In the genomic region with DNA sequence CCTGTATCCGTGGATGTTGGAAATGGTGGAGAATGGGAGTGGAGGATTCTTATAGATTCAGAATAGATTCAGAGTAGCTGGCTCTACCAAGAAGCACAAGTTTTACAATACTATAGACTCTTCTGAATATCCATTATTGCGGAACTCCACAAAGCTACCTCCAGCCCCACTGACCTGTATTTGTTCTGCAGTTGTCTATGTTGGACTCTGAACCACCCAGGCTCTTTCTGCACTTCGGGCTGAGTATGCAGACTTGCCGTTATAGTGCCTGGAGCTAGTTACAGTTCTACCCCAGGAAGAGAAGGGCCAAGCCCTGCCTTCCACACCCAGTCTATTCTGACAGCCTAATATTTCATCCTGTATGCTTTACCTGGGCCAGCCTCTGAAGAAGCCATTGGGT, we compare ENCODE assay signal across 38 cellular contexts. TPM values are rescaled to one million over a fixed set of nuclear protein-coding genes. Genes with fewer than 3 reads are reported as not detected.
"Had no signal": no experiment of that assay in that cellular context is flagged by ENCODE, and none has a peak within 500 bp of the region (broad histone marks: within the 10 kb centered on the region; RNA-seq: fewer than 3 reads in every experiment).

No MANE protein-coding gene starts in this region.

- H3K27me3 ChIP-seq: adrenal gland, body of pancreas, brain microvascular endothelial cell, breast epithelium had no signal

- H3K4me1 ChIP-seq: adrenal gland, body of pancreas, breast epithelium had no signal

- ATAC-seq: activated CD8-positive, alpha-beta T cell treated with anti-CD3 and anti-CD28 coated beads for 36 hours; activated naive CD4-positive, alpha-beta T cell treated with anti-CD3 and anti-CD28 coated beads, Interleukin-2, amount 50 U/mL, for 72 hours; activated T-cell treated with anti-CD3 and anti-CD28 coated beads, Interleukin-2, amount 50 U/mL, for 4 hours; activated T-cell treated with anti-CD3 and anti-CD28 coated beads, Interleukin-2, amount 50 U/mL, for 72 hours; activated T-helper 17 cell treated with anti-CD3 and anti-CD28 coated beads, Interleukin-2, amount 50 U/mL, for 72 hours; body of pancreas; T-cell; T-helper 17 cell had no signal

- DNase-seq: activated B cell treated with CpG ODN at 0.5 μM for 24 hours; activated CD4-positive, alpha-beta memory T cell treated with anti-CD3 and anti-CD28 coated beads for 36 hours; activated CD4-positive, alpha-beta T cell treated with anti-CD3 and anti-CD28 coated beads for 4 hours; activated CD4-positive, alpha-beta T cell treated with anti-CD3 and anti-CD28 coated beads, Interleukin-2, amount 10 ng/mL, durations not matched to agents 24 days and 14 days; activated CD4-positive, alpha-beta T cell treated with anti-CD3 and anti-CD28 coated beads, Interleukin-2, amount 50 U/mL, for 1 hour; activated CD4-positive, alpha-beta T cell treated with anti-CD3 and anti-CD28 coated beads, Interleukin-2, amount 50 U/mL, for 4 hours; activated CD4-positive, CD25-positive, alpha-beta regulatory T cell treated with anti-CD3 and anti-CD28 coated beads, Interleukin-2, amount 50 U/mL, for 72 hours; activated CD8-positive, alpha-beta memory T cell treated with anti-CD3 and anti-CD28 coated beads, Interleukin-2, amount 50 U/mL, for 4 hours; activated CD8-positive, alpha-beta T cell treated with anti-CD3 and anti-CD28 coated beads for 36 hours; activated effector memory CD4-positive, alpha-beta T cell treated with anti-CD3 and anti-CD28 coated beads, Interleukin-2, amount 50 U/mL, for 16 hours; activated gamma-delta T cell treated with Interleukin-2 at 50 U/mL for 16 hours; activated naive CD4-positive, alpha-beta T cell; activated naive CD4-positive, alpha-beta T cell treated with anti-CD3 and anti-CD28 coated beads for 36 hours; activated naive CD4-positive, alpha-beta T cell treated with anti-CD3 and anti-CD28 coated beads, Interleukin-2, amount 50 U/mL, for 16 hours; activated naive CD8-positive, alpha-beta T cell treated with anti-CD3 and anti-CD28 coated beads for 36 hours; activated T-cell treated with anti-CD3 and anti-CD28 coated beads for 4 hours; activated T-cell treated with anti-CD3 and anti-CD28 coated beads, Interleukin-2, amount 50 U/mL, for 1 hour; activated T-cell treated with anti-CD3 and anti-CD28 coated beads, Interleukin-2, amount 50 U/mL, for 4 hours; activated T-cell treated with anti-CD3 and anti-CD28 coated beads, Interleukin-2, amount 50 U/mL, for 72 hours; adrenal gland; amniotic stem cell; aorta; body of pancreas; brain microvascular endothelial cell; central memory CD4-positive, alpha-beta T cell; T-cell; T-helper 17 cell; T-helper 9 cell had no signal

- H3K4me1 Mint-ChIP-seq: activated B cell treated with CpG ODN at 0.5 μM for 24 hours; activated CD4-positive, alpha-beta T cell treated with anti-CD3 and anti-CD28 coated beads, Interleukin-2, amount 10 ng/mL, durations not matched to agents 24 days and 14 days; activated naive CD8-positive, alpha-beta T cell treated with anti-CD3 and anti-CD28 coated beads for 36 hours; activated T-helper 17 cell treated with anti-CD3 and anti-CD28 coated beads, Interleukin-2, amount 50 U/mL, for 72 hours; T-cell; T-helper 17 cell had no signal

- H3K4me3 ChIP-seq: adrenal gland, body of pancreas, breast epithelium had no signal

- H3K27ac Mint-ChIP-seq: activated B cell treated with CpG ODN at 0.5 μM for 24 hours; activated CD4-positive, alpha-beta memory T cell treated with anti-CD3 and anti-CD28 coated beads for 36 hours; activated CD4-positive, alpha-beta T cell treated with anti-CD3 and anti-CD28 coated beads, Interleukin-2, amount 10 ng/mL, durations not matched to agents 24 days and 14 days; activated CD8-positive, alpha-beta T cell treated with anti-CD3 and anti-CD28 coated beads for 36 hours; activated naive CD4-positive, alpha-beta T cell treated with anti-CD3 and anti-CD28 coated beads for 36 hours; activated naive CD4-positive, alpha-beta T cell treated with anti-CD3 and anti-CD28 coated beads, Interleukin-2, amount 50 U/mL, for 72 hours; activated naive CD8-positive, alpha-beta T cell treated with anti-CD3 and anti-CD28 coated beads for 36 hours; activated T-cell treated with anti-CD3 and anti-CD28 coated beads, Interleukin-2, amount 50 U/mL, for 72 hours; activated T-helper 1 cell treated with anti-CD3 and anti-CD28 coated beads, Interleukin-12 subunit alpha, Interleukin-12 subunit beta, Interleukin-2, Interleukin-4 antibody, amounts not matched to agents 30 ng/mL and 10 ng/mL and 1 ng/mL, durations not matched to agents 14 hours and 24 hours and 36 hours; activated T-helper 17 cell treated with anti-CD3 and anti-CD28 coated beads, Interleukin-2, amount 50 U/mL, for 72 hours; T-cell; T-helper 17 cell; T-helper 2 cell treated with Interferon-gamma antibody and Interleukin-4, amounts not matched to agents 5 μg/mL and 100 μg/mL, for 36 hours had no signal

- H3K9me3 Mint-ChIP-seq: activated B cell treated with CpG ODN at 0.5 μM for 24 hours; activated CD4-positive, alpha-beta memory T cell treated with anti-CD3 and anti-CD28 coated beads for 36 hours; activated CD4-positive, alpha-beta T cell treated with anti-CD3 and anti-CD28 coated beads, Interleukin-2, amount 10 ng/mL, durations not matched to agents 24 days and 14 days; activated CD8-positive, alpha-beta T cell treated with anti-CD3 and anti-CD28 coated beads for 36 hours; activated naive CD4-positive, alpha-beta T cell treated with anti-CD3 and anti-CD28 coated beads for 36 hours; activated naive CD4-positive, alpha-beta T cell treated with anti-CD3 and anti-CD28 coated beads, Interleukin-2, amount 50 U/mL, for 72 hours; activated naive CD8-positive, alpha-beta T cell treated with anti-CD3 and anti-CD28 coated beads for 36 hours; activated T-cell treated with anti-CD3 and anti-CD28 coated beads, Interleukin-2, amount 50 U/mL, for 4 hours; activated T-helper 1 cell treated with anti-CD3 and anti-CD28 coated beads, Interleukin-12 subunit alpha, Interleukin-12 subunit beta, Interleukin-2, Interleukin-4 antibody, amounts not matched to agents 30 ng/mL and 10 ng/mL and 1 ng/mL, durations not matched to agents 14 hours and 24 hours and 36 hours; T-cell; T-helper 2 cell treated with Interferon-gamma antibody and Interleukin-4, amounts not matched to agents 5 μg/mL and 100 μg/mL, for 36 hours had no signal

- H3K4me3 Mint-ChIP-seq: activated B cell treated with CpG ODN at 0.5 μM for 24 hours; activated CD4-positive, alpha-beta memory T cell treated with anti-CD3 and anti-CD28 coated beads for 36 hours; activated CD4-positive, alpha-beta T cell treated with anti-CD3 and anti-CD28 coated beads, Interleukin-2, amount 10 ng/mL, durations not matched to agents 24 days and 14 days; activated CD8-positive, alpha-beta T cell treated with anti-CD3 and anti-CD28 coated beads for 36 hours; activated naive CD4-positive, alpha-beta T cell treated with anti-CD3 and anti-CD28 coated beads for 36 hours; activated naive CD8-positive, alpha-beta T cell treated with anti-CD3 and anti-CD28 coated beads for 36 hours; activated T-cell treated with anti-CD3 and anti-CD28 coated beads, Interleukin-2, amount 50 U/mL, for 4 hours; activated T-cell treated with anti-CD3 and anti-CD28 coated beads, Interleukin-2, amount 50 U/mL, for 72 hours; activated T-helper 1 cell treated with anti-CD3 and anti-CD28 coated beads, Interleukin-12 subunit alpha, Interleukin-12 subunit beta, Interleukin-2, Interleukin-4 antibody, amounts not matched to agents 30 ng/mL and 10 ng/mL and 1 ng/mL, durations not matched to agents 14 hours and 24 hours and 36 hours; activated T-helper 17 cell treated with anti-CD3 and anti-CD28 coated beads, Interleukin-2, amount 50 U/mL, for 72 hours; T-cell; T-helper 17 cell; T-helper 2 cell treated with Interferon-gamma antibody and Interleukin-4, amounts not matched to agents 5 μg/mL and 100 μg/mL, for 36 hours had no signal

- H3K36me3 ChIP-seq: adrenal gland, brain microvascular endothelial cell, breast epithelium had no signal

- H3K27ac ChIP-seq: adrenal gland, body of pancreas, brain microvascular endothelial cell, breast epithelium, VCaP had no signal

- H3K36me3 Mint-ChIP-seq: activated CD4-positive, alpha-beta memory T cell treated with anti-CD3 and anti-CD28 coated beads for 36 hours; activated naive CD4-positive, alpha-beta T cell treated with anti-CD3 and anti-CD28 coated beads, Interleukin-2, amount 50 U/mL, for 72 hours; activated naive CD8-positive, alpha-beta T cell treated with anti-CD3 and anti-CD28 coated beads for 36 hours; T-cell had no signal

- H3K27me3 Mint-ChIP-seq: activated B cell treated with CpG ODN at 0.5 μM for 24 hours; activated CD4-positive, alpha-beta memory T cell treated with anti-CD3 and anti-CD28 coated beads for 36 hours; activated CD4-positive, alpha-beta T cell treated with anti-CD3 and anti-CD28 coated beads, Interleukin-2, amount 10 ng/mL, durations not matched to agents 24 days and 14 days; activated CD8-positive, alpha-beta T cell treated with anti-CD3 and anti-CD28 coated beads for 36 hours; activated naive CD8-positive, alpha-beta T cell treated with anti-CD3 and anti-CD28 coated beads for 36 hours; activated T-helper 17 cell treated with anti-CD3 and anti-CD28 coated beads, Interleukin-2, amount 50 U/mL, for 72 hours; T-cell had no signal

- H3K9me3 ChIP-seq: adrenal gland, body of pancreas, breast epithelium had no signal

- FAIRE-seq: astrocyte, TTC549 had no signal

RNA-seq across cellular contexts. Expression of gene RGPD4, which starts 4.4 kb away (rescaled TPM):
- total RNA-seq: activated CD4-positive, alpha-beta T cell treated with anti-CD3 and anti-CD28 coated beads, Interleukin-2, amount 10 ng/mL, durations not matched to agents 24 days and 14 days; activated T-cell treated with anti-CD3 and anti-CD28 coated beads, Interleukin-2, amount 50 U/mL, for 72 hours; activated T-helper 17 cell treated with anti-CD3 and anti-CD28 coated beads, Interleukin-2, amount 50 U/mL, for 72 hours; astrocyte; body of pancreas; breast epithelium; cerebellum; T-helper 1 cell treated with Interleukin-12 subunit alpha and Interleukin-12 subunit beta and Interleukin-4 antibody, amounts not matched to agents 30 ng/mL and 1 ng/mL, for 36 hours had no signal
- polyA plus RNA-seq: adrenal gland, aorta had no signal
